ENCODE assay signal across 10 cellular contexts in the genomic region with DNA sequence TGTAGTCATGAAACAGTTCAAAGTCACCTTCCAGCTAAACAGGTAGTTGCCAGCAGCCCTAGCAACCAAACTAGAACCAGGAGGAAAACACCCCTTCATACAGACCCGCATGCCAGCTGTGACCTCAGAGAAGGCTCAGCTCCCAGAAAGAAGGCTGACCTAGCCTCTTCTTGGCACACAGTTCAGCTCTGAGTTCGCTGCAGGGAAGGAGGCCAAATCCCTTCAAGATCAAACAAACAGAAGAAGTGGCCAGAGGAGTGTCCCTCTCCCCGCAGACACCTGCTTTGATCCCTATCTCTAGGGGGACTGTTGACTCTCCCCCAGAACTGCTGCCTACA. TPM values are rescaled to one million over a fixed set of nuclear protein-coding genes. Genes with fewer than 3 reads are reported as not detected.
A peak's percentile ranks its signal among the peaks of the same experiment; 100 is the strongest.
DNase-seq lines count a peak whose midpoint lies in the region; ATAC-seq and TF ChIP-seq lines count a peak whose summit lies in the region.
"Had no signal": no experiment of that assay in that cellular context is flagged by ENCODE, and none has a peak within 500 bp of the region (broad histone marks: within the 10 kb centered on the region; RNA-seq: fewer than 3 reads in every experiment).

No MANE protein-coding gene starts in this region.

- peak overlapping the region; percentile 18 to 60 for H3K27ac Mint-ChIP-seq in natural killer cell treated with Interleukin-12 subunit alpha and Interleukin-12 subunit beta and Interleukin-15 and Interleukin-18, amount 100 ng/mL, for 72 hours
- no peak overlapping the region for H3K27ac Mint-ChIP-seq in natural killer cell
- H3K27ac Mint-ChIP-seq in activated naive CD4-positive, alpha-beta T cell treated with anti-CD3 and anti-CD28 coated beads, Interleukin-2, amount 50 U/mL, for 24 hours, result peak overlapping the region; percentile 88

- TF ChIP-seq POLR2A in thyroid gland (IDR thresholded peaks at IDR 0.05), result no peak

- H3K4me3 Mint-ChIP-seq in natural killer cell treated with Interleukin-12 subunit alpha and Interleukin-12 subunit beta and Interleukin-15 and Interleukin-18, amount 100 ng/mL, for 72 hours, result no peak overlapping the region
- H3K4me3 Mint-ChIP-seq in natural killer cell, result no peak overlapping the region
- H3K4me3 Mint-ChIP-seq in activated naive CD4-positive, alpha-beta T cell treated with anti-CD3 and anti-CD28 coated beads, Interleukin-2, amount 50 U/mL, for 24 hours, result peak overlapping the region; percentile 35

- ATAC-seq in natural killer cell treated with Interleukin-12 subunit alpha and Interleukin-12 subunit beta and Interleukin-15 and Interleukin-18, amount 100 ng/mL, for 72 hours, result no peak
- ATAC-seq in natural killer cell (no peak), left cardiac atrium (peak; percentile 50 to 82), GM19395 (IDR thresholded peaks at IDR 0.05; ENCODE audit: unreplicated experiment) (no peak)

- H3K4me1 ChIP-seq in thyroid gland, result peaks cover 23 to 40% of the 10 kb centered on the region in 2 donors
- H3K4me1 ChIP-seq: SJSA1, testis had no signal

- no peaks in the 10 kb centered on the region for H3K36me3 Mint-ChIP-seq in natural killer cell treated with Interleukin-12 subunit alpha and Interleukin-12 subunit beta and Interleukin-15 and Interleukin-18, amount 100 ng/mL, for 72 hours
- no peaks in the 10 kb centered on the region for H3K36me3 Mint-ChIP-seq in natural killer cell
- H3K36me3 Mint-ChIP-seq in activated naive CD4-positive, alpha-beta T cell treated with anti-CD3 and anti-CD28 coated beads, Interleukin-2, amount 50 U/mL, for 24 hours, result peaks cover 34% of the 10 kb centered on the region

- H3K27ac ChIP-seq in thyroid gland, result peak overlapping the region in 2 of 3 donors; percentile 26 to 51
- H3K27ac ChIP-seq: SJSA1, testis had no signal

- H3K27me3 ChIP-seq in thyroid gland, result no peaks in the 10 kb centered on the region
- H3K27me3 ChIP-seq in H7 (ENCODE audit: control insufficient read depth, insufficient read depth, low read length), result no peaks in the 10 kb centered on the region
- H3K27me3 ChIP-seq: SJSA1, testis had no signal

- H3K9me3 ChIP-seq in thyroid gland, result no peaks in the 10 kb centered on the region
- H3K9me3 ChIP-seq: SJSA1, testis had no signal

- intact Hi-C loops in natural killer cell (cut with micrococcal nuclease) (no loop called here), left cardiac atrium (cut with DNase I) (no loop called here), thyroid gland (cut with DNase I) (no loop called here)

- H3K9me3 Mint-ChIP-seq in natural killer cell treated with Interleukin-12 subunit alpha and Interleukin-12 subunit beta and Interleukin-15 and Interleukin-18, amount 100 ng/mL, for 72 hours, result no peaks in the 10 kb centered on the region
- no peaks in the 10 kb centered on the region for H3K9me3 Mint-ChIP-seq in natural killer cell
- H3K9me3 Mint-ChIP-seq in activated naive CD4-positive, alpha-beta T cell treated with anti-CD3 and anti-CD28 coated beads, Interleukin-2, amount 50 U/mL, for 24 hours, result no peaks in the 10 kb centered on the region

- H3K4me3 ChIP-seq in thyroid gland (replicated peaks in 1 of 3), result no peak overlapping the region
- H3K4me3 ChIP-seq in H7 (ENCODE audit: insufficient read depth, low read depth, low read length), result no peak overlapping the region
- H3K4me3 ChIP-seq: SJSA1, testis had no signal

- WGBS in thyroid gland, 2 donors, result 10 to 11% methylated on average over 3 of the region's 3 CpGs

- no peaks in the 10 kb centered on the region for H3K27me3 Mint-ChIP-seq in natural killer cell treated with Interleukin-12 subunit alpha and Interleukin-12 subunit beta and Interleukin-15 and Interleukin-18, amount 100 ng/mL, for 72 hours
- H3K27me3 Mint-ChIP-seq in natural killer cell (ENCODE audit: low read depth in 2 of 2), result no peaks in the 10 kb centered on the region
- no peaks in the 10 kb centered on the region for H3K27me3 Mint-ChIP-seq in activated naive CD4-positive, alpha-beta T cell treated with anti-CD3 and anti-CD28 coated beads, Interleukin-2, amount 50 U/mL, for 24 hours

- H3K36me3 ChIP-seq in thyroid gland (no peaks in the 10 kb centered on the region), H7 (replicated peaks; ENCODE audit: control insufficient read depth, insufficient read depth, low read length) (no peaks in the 10 kb centered on the region)

- DNase-seq in natural killer cell treated with Interleukin-12 subunit alpha and Interleukin-12 subunit beta and Interleukin-15 and Interleukin-18, amount 100 ng/mL, for 72 hours (ENCODE audit: low spot score), result no peak
- DNase-seq in natural killer cell (no peak), left cardiac atrium (peak; percentile 35), thyroid gland (peak; percentile 76 to 84), H7 (no peak), SW480 (ENCODE audit: low spot score) (no peak)
- DNase-seq: testis had no signal

- no peak for TF ChIP-seq CTCF in natural killer cell (IDR thresholded peaks at IDR 0.05)
- no peak for TF ChIP-seq CTCF in thyroid gland (IDR thresholded peaks at IDR 0.05)

- peaks cover 4 to 7% of the 10 kb centered on the region in 2 donors for H3K4me1 Mint-ChIP-seq in natural killer cell treated with Interleukin-12 subunit alpha and Interleukin-12 subunit beta and Interleukin-15 and Interleukin-18, amount 100 ng/mL, for 72 hours (ENCODE audit: low read depth in 2 of 2)
- peaks cover 0 to 7% of the 10 kb centered on the region in 2 donors for H3K4me1 Mint-ChIP-seq in natural killer cell
- peaks cover 71% of the 10 kb centered on the region for H3K4me1 Mint-ChIP-seq in activated naive CD4-positive, alpha-beta T cell treated with anti-CD3 and anti-CD28 coated beads, Interleukin-2, amount 50 U/mL, for 24 hours

RNA-seq across cellular contexts. Expression of gene HADH, which starts 56.0 kb away (rescaled TPM):
- 10 to 100 TPM; 21.3 to 33.9 TPM for total RNA-seq in natural killer cell treated with Interleukin-12 subunit alpha and Interleukin-12 subunit beta and Interleukin-15 and Interleukin-18, amount 100 ng/mL, for 72 hours
- total RNA-seq in natural killer cell, result 10 to 100 TPM in 2 of 3 donors, 1 to 10 TPM in 1; 9.1 to 16.5 (median 14.4) TPM
- total RNA-seq in left cardiac atrium, result 100 to 1,000 TPM; 103 to 132 TPM
- 10 to 100 TPM; 32.7 to 60.4 (median 50.9) TPM for total RNA-seq in thyroid gland
- 14.5 and 17.7 TPM in 2 replicates for total RNA-seq in H7 (2014; rRNA removed; shearing (Covaris generic))

Comparison
In these comparisons a context has a peak if more than half of its experiments do, and no peak if none do; other contexts are left out.
1. H3K27ac Mint-ChIP-seq: peak in natural killer cell treated with Interleukin-12 subunit alpha and Interleukin-12 subunit beta and Interleukin-15 and Interleukin-18, amount 100 ng/mL, for 72 hours (2 of 2) and activated naive CD4-positive, alpha-beta T cell treated with anti-CD3 and anti-CD28 coated beads, Interleukin-2, amount 50 U/mL, for 24 hours (single experiment); none in natural killer cell (0 of 2).
2. ATAC-seq: peak in left cardiac atrium (2 of 2); none in natural killer cell treated with Interleukin-12 subunit alpha and Interleukin-12 subunit beta and Interleukin-15 and Interleukin-18, amount 100 ng/mL, for 72 hours (0 of 2), natural killer cell (0 of 3) and GM19395 (single experiment).
3. DNase-seq: peak in left cardiac atrium (single experiment) and thyroid gland (2 of 2); none in natural killer cell treated with Interleukin-12 subunit alpha and Interleukin-12 subunit beta and Interleukin-15 and Interleukin-18, amount 100 ng/mL, for 72 hours (single experiment), natural killer cell (single experiment), H7 (single experiment) and SW480 (single experiment).